Comparison of ENCODE assay signal across 22 cellular contexts in the genomic region with DNA sequence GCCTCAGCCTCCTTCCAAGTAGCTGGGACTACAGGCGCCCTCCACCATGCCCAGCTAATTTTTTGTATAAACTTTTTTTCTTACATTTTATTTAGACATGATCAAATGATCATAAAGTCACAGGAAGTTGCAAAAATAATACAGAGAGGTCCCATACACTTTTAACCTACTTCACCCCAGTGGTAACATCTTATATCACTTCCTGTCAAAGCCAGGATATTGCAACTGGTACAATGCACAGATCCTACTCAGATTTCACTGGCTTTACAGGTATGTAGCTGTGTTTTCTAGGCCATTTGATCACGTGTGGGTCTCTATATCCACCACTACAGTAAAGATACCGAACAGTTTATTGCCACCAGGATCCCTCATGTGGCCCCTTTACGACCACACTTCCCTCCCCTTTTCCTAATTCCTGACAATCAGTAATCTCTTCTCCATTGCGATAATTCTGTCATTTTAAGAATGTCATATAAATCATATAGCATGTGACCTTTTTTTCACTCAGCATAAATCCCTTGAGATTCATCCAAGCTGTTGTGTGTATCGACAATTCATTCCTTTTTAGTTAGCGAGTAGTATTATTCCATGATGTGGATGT. TPM values are rescaled to one million over a fixed set of nuclear protein-coding genes. Genes with fewer than 3 reads are reported as not detected.
DNase-seq lines count a peak whose midpoint lies in the region; ATAC-seq, FAIRE-seq and TF ChIP-seq lines count a peak whose summit lies in the region.
"Had no signal": no experiment of that assay in that cellular context is flagged by ENCODE, and none has a peak within 500 bp of the region (broad histone marks: within the 10 kb centered on the region; RNA-seq: fewer than 3 reads in every experiment).

No MANE protein-coding gene starts in this region.

- no peaks in the 10 kb centered on the region for H3K27me3 ChIP-seq in Caco-2 (replicated peaks; ENCODE audit: control insufficient read depth, insufficient read depth, low read length)
- H3K27me3 ChIP-seq: BLaER1, SJCRH30 had no signal

- no peak for TF ChIP-seq POLR2A in GM12892 (IDR thresholded peaks at IDR 0.05; ENCODE audit: low read depth, low read length)

- H3K4me1 Mint-ChIP-seq in activated naive CD8-positive, alpha-beta T cell (ENCODE audit: low read depth) = peaks cover 39% of the 10 kb centered on the region
- peaks cover 36% of the 10 kb centered on the region for H3K4me1 Mint-ChIP-seq in activated naive CD8-positive, alpha-beta T cell treated with anti-CD3 and anti-CD28 coated beads, Interleukin-2, amount 50 U/mL, for 24 hours
- H3K4me1 Mint-ChIP-seq in Caco-2 (ENCODE audit: low read depth, unreplicated experiment) (no peaks in the 10 kb centered on the region), natural killer cell (peaks cover 13 to 28% of the 10 kb centered on the region in 2 donors)
- H3K4me1 Mint-ChIP-seq in activated CD4-positive, alpha-beta memory T cell treated with anti-CD3 and anti-CD28 coated beads for 36 hours (ENCODE audit: low read depth) = peaks cover 37% of the 10 kb centered on the region

- no peaks in the 10 kb centered on the region for H3K36me3 Mint-ChIP-seq in activated naive CD8-positive, alpha-beta T cell
- H3K36me3 Mint-ChIP-seq in activated naive CD8-positive, alpha-beta T cell treated with anti-CD3 and anti-CD28 coated beads, Interleukin-2, amount 50 U/mL, for 24 hours (ENCODE audit: low read depth) = peaks cover 24% of the 10 kb centered on the region
- H3K36me3 Mint-ChIP-seq in Caco-2 (ENCODE audit: insufficient read depth, unreplicated experiment) (peaks cover 30% of the 10 kb centered on the region), natural killer cell (no peaks in the 10 kb centered on the region)
- peaks cover 5% of the 10 kb centered on the region for H3K36me3 Mint-ChIP-seq in activated CD4-positive, alpha-beta memory T cell treated with anti-CD3 and anti-CD28 coated beads for 36 hours

- no peak for DNase-seq in activated naive CD8-positive, alpha-beta T cell treated with anti-CD3 and anti-CD28 coated beads, Interleukin-2, amount 50 U/mL, for 24 hours
- DNase-seq in Caco-2 (peak; percentile 14 to 50), natural killer cell (no peak), head of caudate nucleus (no peak), GM12892 (ENCODE audit: insufficient read length) (no peak)
- DNase-seq in activated CD4-positive, alpha-beta memory T cell treated with anti-CD3 and anti-CD28 coated beads for 36 hours = no peak
- DNase-seq: COR-L47, EL, GOT3, NCI-H1417, NCI-H187 treated with DMSO at 0.1 percent for 48 hours, NCI-H226, NCI-H524, NCI-H82, PC-3, SJCRH30 had no signal

- CTCF ChIA-PET in Caco-2 (lab: Charles Lee) = interaction anchor here (0.6 kb wide), 1 partner anchor 166 kb away, joined by 3 read pairs; no protein-coding TSS in a partner anchor
- CTCF ChIA-PET in activated CD4-positive, alpha-beta memory T cell treated with anti-CD3 and anti-CD28 coated beads for 36 hours (lab: Charles Lee) = no interaction called here

- no peak overlapping the region for H3K4me3 Mint-ChIP-seq in activated naive CD8-positive, alpha-beta T cell
- H3K4me3 Mint-ChIP-seq in activated naive CD8-positive, alpha-beta T cell treated with anti-CD3 and anti-CD28 coated beads, Interleukin-2, amount 50 U/mL, for 24 hours = no peak overlapping the region
- H3K4me3 Mint-ChIP-seq in Caco-2 (ENCODE audit: unreplicated experiment) (no peak overlapping the region), natural killer cell (no peak overlapping the region)
- no peak overlapping the region for H3K4me3 Mint-ChIP-seq in activated CD4-positive, alpha-beta memory T cell treated with anti-CD3 and anti-CD28 coated beads for 36 hours

- H3K4me1 ChIP-seq in Caco-2 = 0 out of 2 replicates have a peak, but pooled peaks cover 5% of the 10 kb centered on the region
- H3K4me1 ChIP-seq: BLaER1, SJCRH30 had no signal

- no peaks in the 10 kb centered on the region for H3K9me3 ChIP-seq in Caco-2
- H3K9me3 ChIP-seq: SJCRH30 had no signal

- no peak for FAIRE-seq in GM12892 (lab: Jason Lieb, UNC)
- FAIRE-seq: GM12878, GM18507 had no signal

- H3K27ac Mint-ChIP-seq in activated naive CD8-positive, alpha-beta T cell = peak overlapping the region; percentile 79
- H3K27ac Mint-ChIP-seq in activated naive CD8-positive, alpha-beta T cell treated with anti-CD3 and anti-CD28 coated beads, Interleukin-2, amount 50 U/mL, for 24 hours = no peak overlapping the region
- H3K27ac Mint-ChIP-seq in Caco-2 (ENCODE audit: unreplicated experiment) (no peak overlapping the region), natural killer cell (peak overlapping the region; percentile 67 to 70)
- H3K27ac Mint-ChIP-seq in activated CD4-positive, alpha-beta memory T cell treated with anti-CD3 and anti-CD28 coated beads for 36 hours = peak overlapping the region; percentile 33

- H3K9me3 Mint-ChIP-seq in activated naive CD8-positive, alpha-beta T cell (ENCODE audit: low read depth) = no peaks in the 10 kb centered on the region
- no peaks in the 10 kb centered on the region for H3K9me3 Mint-ChIP-seq in activated naive CD8-positive, alpha-beta T cell treated with anti-CD3 and anti-CD28 coated beads, Interleukin-2, amount 50 U/mL, for 24 hours
- H3K9me3 Mint-ChIP-seq in Caco-2 (ENCODE audit: unreplicated experiment) (no peaks in the 10 kb centered on the region), natural killer cell (no peaks in the 10 kb centered on the region)
- no peaks in the 10 kb centered on the region for H3K9me3 Mint-ChIP-seq in activated CD4-positive, alpha-beta memory T cell treated with anti-CD3 and anti-CD28 coated beads for 36 hours

- H3K27me3 Mint-ChIP-seq in activated naive CD8-positive, alpha-beta T cell = no peaks in the 10 kb centered on the region
- H3K27me3 Mint-ChIP-seq in activated naive CD8-positive, alpha-beta T cell treated with anti-CD3 and anti-CD28 coated beads, Interleukin-2, amount 50 U/mL, for 24 hours = no peaks in the 10 kb centered on the region
- H3K27me3 Mint-ChIP-seq in Caco-2 (ENCODE audit: insufficient read depth, unreplicated experiment) = no peaks in the 10 kb centered on the region
- H3K27me3 Mint-ChIP-seq in activated CD4-positive, alpha-beta memory T cell treated with anti-CD3 and anti-CD28 coated beads for 36 hours = no peaks in the 10 kb centered on the region
- no peaks in the 10 kb centered on the region for H3K27me3 Mint-ChIP-seq in natural killer cell (ENCODE audit: low read depth in 2 of 2)

- no peaks in the 10 kb centered on the region; the same call in none of the 2 replicates for H3K36me3 ChIP-seq in Caco-2 (ENCODE audit: control insufficient read depth, insufficient read depth, low read length)

- intact Hi-C loops in Caco-2 (cut with micrococcal nuclease; ENCODE audit: unreplicated experiment) = no loop called here
- intact Hi-C loops in activated CD4-positive, alpha-beta memory T cell treated with anti-CD3 and anti-CD28 coated beads for 36 hours (cut with micrococcal nuclease) = no loop called here
- intact Hi-C loops in natural killer cell (cut with micrococcal nuclease) = no loop called here
- intact Hi-C loops in head of caudate nucleus (cut with DNase I) = no loop called here

- ATAC-seq in activated naive CD8-positive, alpha-beta T cell treated with anti-CD3 and anti-CD28 coated beads, Interleukin-2, amount 50 U/mL, for 24 hours = no peak
- peak in 1 of 3 donors; percentile 47 for ATAC-seq in natural killer cell
- ATAC-seq in HG03442 (IDR thresholded peaks at IDR 0.05; ENCODE audit: unreplicated experiment) = no peak
- ATAC-seq: GM12878, HCT116, PC-3 had no signal

- H3K4me3 ChIP-seq in Caco-2 (ENCODE audit: low read depth, low read length) = no peak overlapping the region
- H3K4me3 ChIP-seq: BLaER1, GM12878, SJCRH30 had no signal

- no peak for TF ChIP-seq CTCF in Caco-2 (IDR thresholded peaks at IDR 0.05; ENCODE audit: insufficient read depth in 1 of 2, low read depth in 1 of 2, low read length in 1 of 2, severe bottlenecking in 1 of 2, unreplicated experiment in 1 of 2)
- no peak for TF ChIP-seq CTCF in natural killer cell (IDR thresholded peaks at IDR 0.05)

- POLR2A ChIA-PET in Caco-2 (lab: Charles Lee) = no interaction called here
- POLR2A ChIA-PET in activated CD4-positive, alpha-beta memory T cell treated with anti-CD3 and anti-CD28 coated beads for 36 hours (lab: Charles Lee) = no interaction called here

- BruUV-seq in Caco-2 (replicated peaks; lab: Mats Ljungman, UMichigan) = no TSS peak

RNA-seq across cellular contexts. Expression of a gene that starts 18.0 kb away (rescaled TPM):
- 93.2 and 104 TPM in 2 replicates for total RNA-seq in Caco-2 (2022)
- 10 to 100 TPM; 51.8 to 52.0 TPM for total RNA-seq in activated CD4-positive, alpha-beta memory T cell treated with anti-CD3 and anti-CD28 coated beads for 36 hours
- total RNA-seq in natural killer cell = 10 to 100 TPM; 62.1 to 82.9 (median 79.4) TPM
- polyA plus RNA-seq in GM12892 (2012; ENCODE audit: missing spikeins) = 18.8 TPM

Comparison
In these comparisons a context has a peak if more than half of its experiments do, and no peak if none do; other contexts are left out.
1. H3K27ac Mint-ChIP-seq: peak in activated naive CD8-positive, alpha-beta T cell (single experiment), activated CD4-positive, alpha-beta memory T cell treated with anti-CD3 and anti-CD28 coated beads for 36 hours (single experiment) and natural killer cell (2 of 2); none in activated naive CD8-positive, alpha-beta T cell treated with anti-CD3 and anti-CD28 coated beads, Interleukin-2, amount 50 U/mL, for 24 hours (single experiment) and Caco-2 (single experiment).
2. DNase-seq: peak in Caco-2 (2 of 2); none in activated naive CD8-positive, alpha-beta T cell treated with anti-CD3 and anti-CD28 coated beads, Interleukin-2, amount 50 U/mL, for 24 hours (single experiment), activated CD4-positive, alpha-beta memory T cell treated with anti-CD3 and anti-CD28 coated beads for 36 hours (single experiment), natural killer cell (single experiment), head of caudate nucleus (0 of 42) and GM12892 (single experiment).